Comparison of ENCODE assay signal across 1 cellular context in genomic region chr9:127714916-127715442, GRCh38.
TF ChIP-seq lines count a peak whose summit lies in the region.

No MANE protein-coding gene starts in this region.

TF ChIP-seq in HEK293, 187 proteins besides CTCF, POLR2A, EP300 and RAD21 (continued from another document):
- TF ChIP-seq PRDM2 (tag by site-specific recombination; IDR thresholded peaks at IDR 0.05; ENCODE audit: borderline replicate concordance) (no peak), ZSCAN16 (tag by site-specific recombination; IDR thresholded peaks at IDR 0.05) (no peak), ZNF521 (tag by site-specific recombination; IDR thresholded peaks at IDR 0.05) (no peak), ZNF600 (tag by site-specific recombination; IDR thresholded peaks at IDR 0.05) (0 out of 2 replicates have a peak, but pooled peaks have one; percentile 8)
